In the genomic region with DNA sequence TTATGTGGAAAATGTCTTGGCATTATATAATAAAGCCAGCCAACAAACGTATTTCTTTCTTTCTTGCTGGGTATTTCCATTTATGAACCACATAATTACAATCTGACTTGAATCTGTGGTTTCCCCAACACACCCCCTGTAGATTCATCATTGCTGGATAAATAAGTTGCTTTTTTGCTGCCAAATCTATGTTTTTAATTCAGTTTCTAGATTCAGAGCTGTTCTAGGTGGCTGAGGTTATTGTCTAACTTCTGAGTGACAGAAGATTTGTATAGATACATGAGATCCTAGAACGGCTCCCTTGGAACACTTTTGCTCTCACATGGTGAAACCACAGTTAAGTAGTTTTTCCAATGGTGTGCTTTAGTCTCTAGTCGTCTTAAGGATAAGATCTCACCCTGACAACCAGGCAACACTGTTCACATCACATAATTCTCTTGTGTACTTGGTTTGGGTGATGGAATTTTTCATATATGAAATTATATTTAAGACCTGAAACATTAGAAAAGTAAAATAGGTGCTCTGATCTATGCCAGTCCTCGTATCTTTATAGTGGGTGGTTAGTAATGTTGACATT, we compare ENCODE assay signal across 15 cellular contexts.
DNase-seq lines count a peak whose midpoint lies in the region; ATAC-seq and TF ChIP-seq lines count a peak whose summit lies in the region.
"Had no signal": no experiment of that assay in that cellular context is flagged by ENCODE, and none has a peak within 500 bp of the region (broad histone marks: within the 10 kb centered on the region; RNA-seq: fewer than 3 reads in every experiment).

No MANE protein-coding gene starts in this region.

- in situ Hi-C loops in astrocyte of the cerebellum (cut with HindIII; ENCODE audit: low sequenced_read_pairs), result no loop called here

- no peak overlapping the region for H3K27ac ChIP-seq in HEK293 (ENCODE audit: extremely low read depth, low read depth, low read length)
- H3K27ac ChIP-seq: C4-2B had no signal

- no peaks in the 10 kb centered on the region for H3K36me3 ChIP-seq in HEK293 (ENCODE audit: control insufficient read depth in 2 of 2, insufficient read depth in 1 of 2, low read length in 2 of 2)

- H3K4me1 ChIP-seq in HEK293 (ENCODE audit: control insufficient read depth, insufficient read depth, low read length), result no peaks in the 10 kb centered on the region

- H3K27me3 Mint-ChIP-seq in activated CD8-positive, alpha-beta T cell treated with anti-CD3 and anti-CD28 coated beads for 36 hours, result no peaks in the 10 kb centered on the region
- no peaks in the 10 kb centered on the region for H3K27me3 Mint-ChIP-seq in activated CD8-positive, alpha-beta T cell treated with anti-CD3 and anti-CD28 coated beads, Interleukin-2, amount 10 ng/mL, durations not matched to agents 7 days and 5 days (ENCODE audit: low read depth)

- no peaks in the 10 kb centered on the region for H3K9me3 Mint-ChIP-seq in activated CD8-positive, alpha-beta T cell treated with anti-CD3 and anti-CD28 coated beads for 36 hours
- H3K9me3 Mint-ChIP-seq in activated CD8-positive, alpha-beta T cell treated with anti-CD3 and anti-CD28 coated beads, Interleukin-2, amount 10 ng/mL, durations not matched to agents 7 days and 5 days (ENCODE audit: insufficient read depth), result no peaks in the 10 kb centered on the region
- no peaks in the 10 kb centered on the region for H3K9me3 Mint-ChIP-seq in stimulated activated effector memory CD8-positive, alpha-beta T cell treated with anti-CD3 and anti-CD28 coated beads, Interleukin-12 subunit alpha, Interleukin-12 subunit beta, amount 100 ng/mL, for 72 hours
- H3K9me3 Mint-ChIP-seq: GM23338 had no signal

- CTCF ChIA-PET in activated CD8-positive, alpha-beta T cell treated with anti-CD3 and anti-CD28 coated beads for 36 hours (lab: Charles Lee), result no interaction called here
- CTCF ChIA-PET in activated CD8-positive, alpha-beta T cell treated with anti-CD3 and anti-CD28 coated beads, Interleukin-2, amount 10 ng/mL, durations not matched to agents 7 days and 5 days (lab: Charles Lee), result no interaction called here
- CTCF ChIA-PET in HEK293 (lab: Yijun Ruan, JAX), result interaction anchor here (0.7 kb wide), 1 partner anchor 392 kb away, joined by 4 read pairs; no protein-coding TSS in a partner anchor

- no peak overlapping the region for H3K4me3 ChIP-seq in HEK293 (ENCODE audit: low read depth, low read length)
- H3K4me3 ChIP-seq in astrocyte of the cerebellum (ENCODE audit: low read depth, low read length), result no peak overlapping the region
- H3K4me3 ChIP-seq: GM23338 had no signal

- no peaks in the 10 kb centered on the region for H3K36me3 Mint-ChIP-seq in activated CD8-positive, alpha-beta T cell treated with anti-CD3 and anti-CD28 coated beads for 36 hours (ENCODE audit: low read depth)
- H3K36me3 Mint-ChIP-seq in activated CD8-positive, alpha-beta T cell treated with anti-CD3 and anti-CD28 coated beads, Interleukin-2, amount 10 ng/mL, durations not matched to agents 7 days and 5 days (ENCODE audit: low read depth), result no peaks in the 10 kb centered on the region
- peaks cover 6% of the 10 kb centered on the region for H3K36me3 Mint-ChIP-seq in stimulated activated effector memory CD8-positive, alpha-beta T cell treated with anti-CD3 and anti-CD28 coated beads, Interleukin-12 subunit alpha, Interleukin-12 subunit beta, amount 100 ng/mL, for 72 hours

- no peak overlapping the region for H3K4me3 Mint-ChIP-seq in activated CD8-positive, alpha-beta T cell treated with anti-CD3 and anti-CD28 coated beads for 36 hours
- no peak overlapping the region for H3K4me3 Mint-ChIP-seq in activated CD8-positive, alpha-beta T cell treated with anti-CD3 and anti-CD28 coated beads, Interleukin-2, amount 10 ng/mL, durations not matched to agents 7 days and 5 days
- H3K4me3 Mint-ChIP-seq in stimulated activated effector memory CD8-positive, alpha-beta T cell treated with anti-CD3 and anti-CD28 coated beads, Interleukin-12 subunit alpha, Interleukin-12 subunit beta, amount 100 ng/mL, for 72 hours, result no peak overlapping the region
- H3K4me3 Mint-ChIP-seq: GM23338 had no signal

- peak; percentile 45 for ATAC-seq in activated CD8-positive, alpha-beta T cell treated with anti-CD3 and anti-CD28 coated beads for 36 hours
- ATAC-seq in activated CD8-positive, alpha-beta T cell treated with anti-CD3 and anti-CD28 coated beads, Interleukin-2, amount 10 ng/mL, durations not matched to agents 7 days and 5 days, result no peak
- ATAC-seq in stimulated activated effector memory CD8-positive, alpha-beta T cell treated with anti-CD3 and anti-CD28 coated beads, Interleukin-12 subunit alpha, Interleukin-12 subunit beta, amount 100 ng/mL, for 72 hours, result peak; percentile 32
- ATAC-seq in GM19351 (IDR thresholded peaks at IDR 0.05; ENCODE audit: unreplicated experiment) (no peak), GM19035 (IDR thresholded peaks at IDR 0.05; ENCODE audit: unreplicated experiment) (no peak)
- ATAC-seq: GM23338 had no signal

- peak overlapping the region; percentile 2 for H3K27ac Mint-ChIP-seq in activated CD8-positive, alpha-beta T cell treated with anti-CD3 and anti-CD28 coated beads for 36 hours
- H3K27ac Mint-ChIP-seq in activated CD8-positive, alpha-beta T cell treated with anti-CD3 and anti-CD28 coated beads, Interleukin-2, amount 10 ng/mL, durations not matched to agents 7 days and 5 days, result no peak overlapping the region
- no peak overlapping the region for H3K27ac Mint-ChIP-seq in stimulated activated effector memory CD8-positive, alpha-beta T cell treated with anti-CD3 and anti-CD28 coated beads, Interleukin-12 subunit alpha, Interleukin-12 subunit beta, amount 100 ng/mL, for 72 hours
- H3K27ac Mint-ChIP-seq: GM23338 had no signal

- no peak for TF ChIP-seq CTCF in activated CD8-positive, alpha-beta T cell treated with anti-CD3 and anti-CD28 coated beads for 36 hours (IDR thresholded peaks at IDR 0.05)
- no peak for TF ChIP-seq CTCF in HEK293 (tag by site-specific recombination; IDR thresholded peaks at IDR 0.05)
- TF ChIP-seq CTCF in astrocyte of the cerebellum (IDR thresholded peaks at IDR 0.05; ENCODE audit: low read depth, low read length, missing control alignments), result no peak
- TF ChIP-seq CTCF in GM20000 (IDR thresholded peaks at IDR 0.05; ENCODE audit: extremely low read depth, missing control alignments), result no peak

- no peak for DNase-seq in activated CD8-positive, alpha-beta T cell treated with anti-CD3 and anti-CD28 coated beads for 36 hours
- no peak for DNase-seq in activated CD8-positive, alpha-beta T cell treated with anti-CD3 and anti-CD28 coated beads, Interleukin-2, amount 10 ng/mL, durations not matched to agents 7 days and 5 days
- DNase-seq in astrocyte of the cerebellum (ENCODE audit: low read depth) (peak; percentile 75), GM20000 (ENCODE audit: low spot score) (no peak)
- DNase-seq in stimulated activated effector memory CD8-positive, alpha-beta T cell treated with anti-CD3 and anti-CD28 coated beads, Interleukin-12 subunit alpha, Interleukin-12 subunit beta, amount 100 ng/mL, for 72 hours (ENCODE audit: low spot score in 2 of 2), result no peak
- DNase-seq: DMS53, MV-4-11, NCI-H1436, NCI-H2081, NCI-H524 had no signal

- POLR2A ChIA-PET in activated CD8-positive, alpha-beta T cell treated with anti-CD3 and anti-CD28 coated beads for 36 hours (lab: Charles Lee), result no interaction called here
- POLR2A ChIA-PET in activated CD8-positive, alpha-beta T cell treated with anti-CD3 and anti-CD28 coated beads, Interleukin-2, amount 10 ng/mL, durations not matched to agents 7 days and 5 days (lab: Charles Lee), result no interaction called here
- POLR2A ChIA-PET in HEK293 (lab: Yijun Ruan, JAX), result no interaction called here

- intact Hi-C loops in activated CD8-positive, alpha-beta T cell treated with anti-CD3 and anti-CD28 coated beads for 36 hours (cut with micrococcal nuclease), result no loop called here

- H3K9me3 ChIP-seq in HEK293 (ENCODE audit: control insufficient read depth, insufficient read depth, low read depth, low read length), result no peaks in the 10 kb centered on the region

- peaks cover 35% of the 10 kb centered on the region for H3K4me1 Mint-ChIP-seq in activated CD8-positive, alpha-beta T cell treated with anti-CD3 and anti-CD28 coated beads for 36 hours (ENCODE audit: low read depth)
- H3K4me1 Mint-ChIP-seq in activated CD8-positive, alpha-beta T cell treated with anti-CD3 and anti-CD28 coated beads, Interleukin-2, amount 10 ng/mL, durations not matched to agents 7 days and 5 days (ENCODE audit: low read depth), result no peaks in the 10 kb centered on the region
- peaks cover 34% of the 10 kb centered on the region for H3K4me1 Mint-ChIP-seq in stimulated activated effector memory CD8-positive, alpha-beta T cell treated with anti-CD3 and anti-CD28 coated beads, Interleukin-12 subunit alpha, Interleukin-12 subunit beta, amount 100 ng/mL, for 72 hours

TF ChIP-seq in HEK293, 187 proteins besides CTCF, POLR2A, EP300 and RAD21:
- TF ChIP-seq FEZF1 (tag by site-specific recombination; IDR thresholded peaks at IDR 0.05), result peak; percentile 31; the same call in 1 of the 2 replicates
- no peak for TF ChIP-seq GLIS1 (tag by site-specific recombination; IDR thresholded peaks at IDR 0.05)

Comparison
In these comparisons a context has a peak if more than half of its experiments do, and no peak if none do; other contexts are left out.
1. ATAC-seq: peak in activated CD8-positive, alpha-beta T cell treated with anti-CD3 and anti-CD28 coated beads for 36 hours (single experiment) and stimulated activated effector memory CD8-positive, alpha-beta T cell treated with anti-CD3 and anti-CD28 coated beads, Interleukin-12 subunit alpha, Interleukin-12 subunit beta, amount 100 ng/mL, for 72 hours (single experiment); none in activated CD8-positive, alpha-beta T cell treated with anti-CD3 and anti-CD28 coated beads, Interleukin-2, amount 10 ng/mL, durations not matched to agents 7 days and 5 days (single experiment), GM19351 (single experiment) and GM19035 (single experiment).